ENCODE assay signal across 1 cellular context in genomic region chr14:90627478-90627877, GRCh38.
A peak's percentile ranks its signal among the peaks of the same experiment; 100 is the strongest.
TF ChIP-seq lines count a peak whose summit lies in the region.

No MANE protein-coding gene starts in this region.

TF ChIP-seq in K562, 482 proteins besides CTCF, POLR2A, EP300 and RAD21 (continued from another document and continues in another):
- TF ChIP-seq NR0B1 (IDR thresholded peaks at IDR 0.05; ENCODE audit: partially characterized antibody), result no peak
- TF ChIP-seq ZBTB17 (CRISPR knock-in tag; IDR thresholded peaks at IDR 0.05), result no peak
- no peak for TF ChIP-seq ZNF212 (CRISPR knock-in tag; IDR thresholded peaks at IDR 0.05)
- TF ChIP-seq MAZ (CRISPR knock-in tag; conservative IDR thresholded peaks at IDR 0.05 in 1 of 2, IDR thresholded peaks at IDR 0.05 in 1 of 2), result no peak
- no peak for TF ChIP-seq TFAP4 (CRISPR knock-in tag; IDR thresholded peaks at IDR 0.05; ENCODE audit: borderline replicate concordance)
- no peak for TF ChIP-seq NCOA2 (IDR thresholded peaks at IDR 0.05; ENCODE audit: partially characterized antibody in 2 of 2)
- TF ChIP-seq PHF21A (IDR thresholded peaks at IDR 0.05; ENCODE audit: borderline replicate concordance, low read depth), result no peak
- TF ChIP-seq PRDM10 (IDR thresholded peaks at IDR 0.05; ENCODE audit: partially characterized antibody), result no peak
- TF ChIP-seq ZNF766 (CRISPR knock-in tag; conservative IDR thresholded peaks at IDR 0.05), result peak; percentile 85
- no peak for TF ChIP-seq E2F8 (IDR thresholded peaks at IDR 0.05; ENCODE audit: low read depth, partially characterized antibody)
- TF ChIP-seq TCF3 (CRISPR knock-in tag; IDR thresholded peaks at IDR 0.05), result peak; percentile 70
- TF ChIP-seq DPF2 (IDR thresholded peaks at IDR 0.05), result 0 out of 2 replicates have a peak, but pooled peaks have one; percentile 20
- no peak for TF ChIP-seq PCBP1 (IDR thresholded peaks at IDR 0.05; ENCODE audit: low read depth, low read length, poor library complexity, severe bottlenecking)
- peak; percentile 50; the same call in 1 of the 2 replicates for TF ChIP-seq SMARCE1 (IDR thresholded peaks at IDR 0.05)
- TF ChIP-seq ZNF512 (tag; IDR thresholded peaks at IDR 0.05), result no peak
- peak; percentile 70; the same call in 1 of the 2 replicates for TF ChIP-seq CTBP1 (IDR thresholded peaks at IDR 0.05; ENCODE audit: borderline replicate concordance)
- TF ChIP-seq HEY1 (CRISPR knock-in tag; IDR thresholded peaks at IDR 0.05; ENCODE audit: borderline replicate concordance), result no peak
- no peak for TF ChIP-seq MBD1 (CRISPR knock-in tag; IDR thresholded peaks at IDR 0.05)
- TF ChIP-seq MNT (conservative IDR thresholded peaks at IDR 0.05), result no peak
- no peak for TF ChIP-seq ZBTB49 (CRISPR knock-in tag; IDR thresholded peaks at IDR 0.05; ENCODE audit: borderline replicate concordance)
- TF ChIP-seq HES1 (IDR thresholded peaks at IDR 0.05; ENCODE audit: low read depth), result 0 out of 2 replicates have a peak, but pooled peaks have one; percentile 37
- no peak for TF ChIP-seq SRSF7 (optimal IDR thresholded peaks at IDR 0.05; ENCODE audit: low read depth, low read length)
- TF ChIP-seq SMARCA4 (IDR thresholded peaks at IDR 0.05), result 0 out of 2 replicates have a peak, but pooled peaks have one; percentile 29
- TF ChIP-seq PKNOX1 (IDR thresholded peaks at IDR 0.05), result peak; percentile 88
- TF ChIP-seq KAT7 (CRISPR knock-in tag; IDR thresholded peaks at IDR 0.05; ENCODE audit: borderline replicate concordance), result no peak
- TF ChIP-seq ZNF609 (CRISPR knock-in tag; IDR thresholded peaks at IDR 0.05; ENCODE audit: borderline replicate concordance), result no peak
- peak; percentile 69; the same call in 1 of the 2 replicates for TF ChIP-seq MEF2A (IDR thresholded peaks at IDR 0.05; ENCODE audit: control insufficient read depth, low read depth, low read length)
- TF ChIP-seq ARID1B (IDR thresholded peaks at IDR 0.05), result peak; percentile 62
- no peak for TF ChIP-seq PURB (CRISPR knock-in tag; IDR thresholded peaks at IDR 0.05; ENCODE audit: low read depth)
- TF ChIP-seq NRF1 (conservative IDR thresholded peaks at IDR 0.05 in 1 of 2, IDR thresholded peaks at IDR 0.05 in 1 of 2), result peak; percentile 11 to 20; a peak in 1 of 4 replicates
